In genomic region chr1:44312652-44313196, GRCh38 we compare ENCODE assay signal across 30 cellular contexts.
"Had no signal": no experiment of that assay in that cellular context is flagged by ENCODE, and none has a peak within 500 bp of the region (broad histone marks: within the 10 kb centered on the region; RNA-seq: fewer than 3 reads in every experiment).

No MANE protein-coding gene starts in this region.

- H3K4me3 ChIP-seq: adrenal gland, SK-N-MC had no signal

- H3K4me3 Mint-ChIP-seq: activated CD4-positive, alpha-beta memory T cell treated with anti-CD3 and anti-CD28 coated beads for 36 hours; activated CD4-positive, alpha-beta T cell treated with anti-CD3 and anti-CD28 coated beads, Interleukin-2, amount 10 ng/mL, durations not matched to agents 7 days and 5 days; activated naive CD8-positive, alpha-beta T cell treated with anti-CD3 and anti-CD28 coated beads, Interleukin-2, amount 10 ng/mL, durations not matched to agents 7 days and 5 days; activated T-cell treated with anti-CD3 and anti-CD28 coated beads, Interleukin-2, amount 50 U/mL, for 4 hours; activated T-helper 17 cell treated with anti-CD3 and anti-CD28 coated beads, Interleukin-2, amount 50 U/mL, for 72 hours; T-cell had no signal

- H3K4me1 Mint-ChIP-seq: activated T-helper 17 cell treated with anti-CD3 and anti-CD28 coated beads, Interleukin-2, amount 50 U/mL, for 72 hours had no signal

- H3K4me1 ChIP-seq: adrenal gland had no signal

- H3K27ac ChIP-seq: adrenal gland, SK-N-MC, VCaP had no signal

- DNase-seq: activated CD4-positive, alpha-beta memory T cell treated with anti-CD3 and anti-CD28 coated beads for 36 hours; activated CD4-positive, alpha-beta T cell treated with anti-CD3 and anti-CD28 coated beads, Interleukin-2, amount 10 ng/mL, durations not matched to agents 7 days and 5 days; activated CD4-positive, CD25-positive, alpha-beta regulatory T cell; activated CD8-positive, alpha-beta memory T cell treated with anti-CD3 and anti-CD28 coated beads for 24 hours; activated gamma-delta T cell; activated naive CD4-positive, alpha-beta T cell treated with anti-CD3 and anti-CD28 coated beads, Interleukin-2, amount 50 U/mL, for 16 hours; activated naive CD8-positive, alpha-beta T cell treated with anti-CD3 and anti-CD28 coated beads, Interleukin-2, amount 10 ng/mL, durations not matched to agents 7 days and 5 days; activated T-cell treated with anti-CD3 and anti-CD28 coated beads, Interleukin-2, amount 50 U/mL, for 4 hours; adrenal gland; anterior cingulate cortex; Karpas-422; MM.1S; NCI-H1105; NCI-H1694 treated with DMSO at 0.1 percent for 48 hours; NCI-H2029 treated with DMSO at 0.1 percent for 48 hours; NCI-H2171; NCI-H345; NCI-H510A; NCI-H526 treated with DMSO at 0.1 percent for 48 hours; NK-92 treated with Interleukin-12 subunit alpha and Interleukin-12 subunit beta, amount 100 ng/mL, for 24 hours; OCI-M1; RPMI8226; T-cell; T-helper 2 cell; T1000 had no signal

- H3K9me3 Mint-ChIP-seq: activated CD4-positive, alpha-beta memory T cell treated with anti-CD3 and anti-CD28 coated beads for 36 hours; activated CD4-positive, alpha-beta T cell treated with anti-CD3 and anti-CD28 coated beads, Interleukin-2, amount 10 ng/mL, durations not matched to agents 7 days and 5 days; activated naive CD8-positive, alpha-beta T cell treated with anti-CD3 and anti-CD28 coated beads, Interleukin-2, amount 10 ng/mL, durations not matched to agents 7 days and 5 days; activated T-cell treated with anti-CD3 and anti-CD28 coated beads, Interleukin-2, amount 50 U/mL, for 4 hours; activated T-helper 17 cell treated with anti-CD3 and anti-CD28 coated beads, Interleukin-2, amount 50 U/mL, for 72 hours; T-cell had no signal

- H3K27ac Mint-ChIP-seq: activated CD4-positive, alpha-beta memory T cell treated with anti-CD3 and anti-CD28 coated beads for 36 hours; activated naive CD8-positive, alpha-beta T cell treated with anti-CD3 and anti-CD28 coated beads, Interleukin-2, amount 10 ng/mL, durations not matched to agents 7 days and 5 days; activated T-helper 17 cell treated with anti-CD3 and anti-CD28 coated beads, Interleukin-2, amount 50 U/mL, for 72 hours; T-cell had no signal

- H3K9me3 ChIP-seq: adrenal gland had no signal

- H3K27me3 Mint-ChIP-seq: activated CD4-positive, alpha-beta memory T cell treated with anti-CD3 and anti-CD28 coated beads for 36 hours; activated CD4-positive, alpha-beta T cell treated with anti-CD3 and anti-CD28 coated beads, Interleukin-2, amount 10 ng/mL, durations not matched to agents 7 days and 5 days; activated naive CD8-positive, alpha-beta T cell treated with anti-CD3 and anti-CD28 coated beads, Interleukin-2, amount 10 ng/mL, durations not matched to agents 7 days and 5 days; activated T-helper 17 cell treated with anti-CD3 and anti-CD28 coated beads, Interleukin-2, amount 50 U/mL, for 72 hours; T-cell had no signal

- H3K27me3 ChIP-seq: adrenal gland had no signal

- ATAC-seq: activated T-cell treated with anti-CD3 and anti-CD28 coated beads, Interleukin-2, amount 50 U/mL, for 4 hours; activated T-helper 17 cell treated with anti-CD3 and anti-CD28 coated beads, Interleukin-2, amount 50 U/mL, for 72 hours; Panc1; Right ventricle myocardium inferior; T-cell had no signal
